ENCODE assay signal across 1 cellular context in genomic region chr6:28940859-28941680, GRCh38.
TF ChIP-seq lines count a peak whose summit lies in the region.

No MANE protein-coding gene starts in this region.

TF ChIP-seq in HEK293, 187 proteins besides CTCF, POLR2A, EP300 and RAD21 (continued from another document and continues in another):
- no peak for TF ChIP-seq SCRT1 (tag by site-specific recombination; IDR thresholded peaks at IDR 0.05; ENCODE audit: borderline replicate concordance)
- peak; percentile 97; the same call in 1 of the 2 replicates for TF ChIP-seq ZXDB (tag by site-specific recombination; IDR thresholded peaks at IDR 0.05)
- TF ChIP-seq ZNF473 (tag by site-specific recombination; IDR thresholded peaks at IDR 0.05) = no peak
- TF ChIP-seq ZBTB20 (tag by site-specific recombination; IDR thresholded peaks at IDR 0.05) = 0 out of 2 replicates have a peak, but pooled peaks have one; percentile 1
- peak; percentile 36 for TF ChIP-seq PATZ1 (tag by site-specific recombination; IDR thresholded peaks at IDR 0.05)
- peak; percentile 53 for TF ChIP-seq ZBTB26 (tag by site-specific recombination; optimal IDR thresholded peaks at IDR 0.05)
- TF ChIP-seq ZNF23 (tag by site-specific recombination; IDR thresholded peaks at IDR 0.05; ENCODE audit: borderline replicate concordance) = no peak
- TF ChIP-seq ZNF624 (tag by site-specific recombination; IDR thresholded peaks at IDR 0.05) = no peak; the same call in 1 of the 2 replicates
- TF ChIP-seq ZNF248 (tag by site-specific recombination; IDR thresholded peaks at IDR 0.05) = no peak
- no peak for TF ChIP-seq ZNF148 (tag by site-specific recombination; IDR thresholded peaks at IDR 0.05; ENCODE audit: borderline replicate concordance)
- peak; percentile 39; the same call in 1 of the 2 replicates for TF ChIP-seq KLF10 (tag by site-specific recombination; IDR thresholded peaks at IDR 0.05)
- TF ChIP-seq GLI2 (tag by site-specific recombination; IDR thresholded peaks at IDR 0.05; ENCODE audit: borderline replicate concordance, low read depth) = 0 out of 2 replicates have a peak, but pooled peaks have one; percentile 17
- TF ChIP-seq KLF17 (tag by site-specific recombination; IDR thresholded peaks at IDR 0.05) = peak; percentile 61
- TF ChIP-seq IKZF3 (tag by site-specific recombination; IDR thresholded peaks at IDR 0.05) = no peak
- 0 out of 2 replicates have a peak, but pooled peaks have one; percentile 34 for TF ChIP-seq YY2 (tag by site-specific recombination; IDR thresholded peaks at IDR 0.05)
- no peak for TF ChIP-seq ZNF426 (tag by site-specific recombination; IDR thresholded peaks at IDR 0.05)
- TF ChIP-seq ZBTB48 (tag by site-specific recombination; IDR thresholded peaks at IDR 0.05) = no peak
- no peak for TF ChIP-seq ZSCAN5A (tag by site-specific recombination; IDR thresholded peaks at IDR 0.05)
- no peak for TF ChIP-seq ZNF302 (tag by site-specific recombination; IDR thresholded peaks at IDR 0.05; ENCODE audit: low read depth)
- TF ChIP-seq PRDM6 (tag by site-specific recombination; IDR thresholded peaks at IDR 0.05) = no peak; the same call in 1 of the 2 replicates
- no peak for TF ChIP-seq ZNF48 (tag by site-specific recombination; IDR thresholded peaks at IDR 0.05)
- 0 out of 2 replicates have a peak, but pooled peaks have one; percentile 52 for TF ChIP-seq ZBTB7A (tag by site-specific recombination; IDR thresholded peaks at IDR 0.05; ENCODE audit: low read depth)
- peak; percentile 5; the same call in 1 of the 2 replicates for TF ChIP-seq ZNF146 (tag by site-specific recombination; IDR thresholded peaks at IDR 0.05)
- TF ChIP-seq ZNF26 (tag by site-specific recombination; IDR thresholded peaks at IDR 0.05) = no peak
- peak; percentile 26; the same call in 1 of the 2 replicates for TF ChIP-seq REPIN1 (tag by site-specific recombination; IDR thresholded peaks at IDR 0.05; ENCODE audit: low read depth)
- no peak for TF ChIP-seq ZNF114 (tag by site-specific recombination; IDR thresholded peaks at IDR 0.05)
- peak; percentile 72 for TF ChIP-seq TSHZ1 (tag by site-specific recombination; IDR thresholded peaks at IDR 0.05; ENCODE audit: borderline replicate concordance)
- no peak for TF ChIP-seq OVOL3 (tag by site-specific recombination; IDR thresholded peaks at IDR 0.05)
- no peak for TF ChIP-seq BCL6B (tag by site-specific recombination; IDR thresholded peaks at IDR 0.05)
- peak; percentile 83; the same call in 1 of the 2 replicates for TF ChIP-seq ZNF558 (tag by site-specific recombination; IDR thresholded peaks at IDR 0.05)
- no peak for TF ChIP-seq ZNF514 (tag by site-specific recombination; IDR thresholded peaks at IDR 0.05)
- no peak for TF ChIP-seq ZNF157 (tag by site-specific recombination; IDR thresholded peaks at IDR 0.05)
- TF ChIP-seq PBX3 (CRISPR knock-in tag; IDR thresholded peaks at IDR 0.05) = no peak
- TF ChIP-seq ZNF112 (tag by site-specific recombination; IDR thresholded peaks at IDR 0.05) = no peak
- peak; percentile 47 for TF ChIP-seq ZNF76 (tag by site-specific recombination; IDR thresholded peaks at IDR 0.05; ENCODE audit: borderline replicate concordance, low read depth)
- 0 out of 2 replicates have a peak, but pooled peaks have one; percentile 43 for TF ChIP-seq GFI1B (tag by site-specific recombination; IDR thresholded peaks at IDR 0.05)
- no peak for TF ChIP-seq ZNF133 (tag by site-specific recombination; IDR thresholded peaks at IDR 0.05)
- TF ChIP-seq HOXC10 (CRISPR knock-in tag; IDR thresholded peaks at IDR 0.05) = no peak
- no peak; the same call in 1 of the 2 replicates for TF ChIP-seq ZSCAN16 (tag by site-specific recombination; IDR thresholded peaks at IDR 0.05)
- TF ChIP-seq ZFP3 (tag by site-specific recombination; IDR thresholded peaks at IDR 0.05; ENCODE audit: low read depth) = 0 out of 2 replicates have a peak, but pooled peaks have one; percentile 31
- TF ChIP-seq ZNF600 (tag by site-specific recombination; IDR thresholded peaks at IDR 0.05) = peak; percentile 89
- TF ChIP-seq TRIM28 (IDR thresholded peaks at IDR 0.05; ENCODE audit: borderline replicate concordance, low read length) = no peak; the same call in 1 of the 2 replicates
- peak; percentile 74; the same call in 1 of the 2 replicates for TF ChIP-seq ZNF501 (tag by site-specific recombination; IDR thresholded peaks at IDR 0.05)
- no peak for TF ChIP-seq ZNF423 (tag by site-specific recombination; IDR thresholded peaks at IDR 0.05)
- TF ChIP-seq ZNF394 (tag by site-specific recombination; IDR thresholded peaks at IDR 0.05; ENCODE audit: borderline replicate concordance) = peak; percentile 49
- no peak for TF ChIP-seq GLIS2 (tag by site-specific recombination; IDR thresholded peaks at IDR 0.05)
- TF ChIP-seq ZNF623 (tag by site-specific recombination; IDR thresholded peaks at IDR 0.05) = peak; percentile 14; the same call in 1 of the 2 replicates
- TF ChIP-seq ZNF768 (tag by site-specific recombination; IDR thresholded peaks at IDR 0.05) = no peak
